9 cellular contexts compared by ENCODE assay signal in the genomic region with DNA sequence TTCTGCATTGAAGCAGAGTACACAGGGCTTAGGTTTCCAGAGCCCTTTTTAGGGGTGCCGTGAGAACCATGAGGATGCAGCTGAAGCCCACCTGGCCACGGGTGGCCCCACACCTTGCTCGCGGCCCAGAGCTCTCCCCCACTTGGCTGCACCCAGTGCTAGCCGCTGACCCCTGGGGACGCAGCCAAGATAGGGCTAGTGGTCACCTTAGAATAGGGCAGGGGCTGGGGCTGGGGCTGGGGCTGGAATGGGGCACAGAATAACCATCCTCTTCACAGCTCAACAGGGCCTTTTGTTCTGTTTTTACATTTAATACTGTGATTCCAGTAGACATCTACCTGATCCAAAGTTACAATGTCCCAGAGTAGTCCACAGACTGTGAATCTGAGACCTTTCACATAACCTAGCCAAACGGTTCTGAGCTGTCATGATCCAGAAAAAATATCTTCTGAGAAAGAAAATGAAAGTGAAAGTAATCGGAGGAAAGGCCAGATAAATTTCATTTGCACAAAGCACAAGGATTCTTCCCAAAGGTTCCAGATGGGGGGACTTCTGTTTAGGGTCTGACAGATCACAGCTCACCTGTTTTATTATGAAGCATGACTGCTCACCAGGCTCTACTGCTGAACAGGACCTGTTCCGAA.
DNase-seq lines count a peak whose midpoint lies in the region; ATAC-seq and TF ChIP-seq lines count a peak whose summit lies in the region.
"Had no signal": no experiment of that assay in that cellular context is flagged by ENCODE, and none has a peak within 500 bp of the region (broad histone marks: within the 10 kb centered on the region; RNA-seq: fewer than 3 reads in every experiment).

No MANE protein-coding gene starts in this region.

- peak; percentile 65 for ATAC-seq in Panc1
- ATAC-seq in heart right ventricle = peak in 3 of 8 donors; percentile 28 to 37 (median 30)

- intact Hi-C loops in activated CD4-positive, alpha-beta T cell treated with anti-CD3 and anti-CD28 coated beads, Interleukin-2, amount 10 ng/mL, durations not matched to agents 24 days and 14 days (cut with micrococcal nuclease) = no loop called here
- intact Hi-C loops in Panc1 (cut with micrococcal nuclease; ENCODE audit: unreplicated experiment) = no loop called here
- intact Hi-C loops in heart right ventricle (cut with DNase I) = no loop called here
- intact Hi-C loops in stomach (cut with DNase I; ENCODE audit: low total_unique reads) = no loop called here

- 77 to 81% methylated on average over 9 of the region's 9 CpGs for WGBS in heart right ventricle, 2 donors
- WGBS in stomach, 5 donors = 71 to 76% (median 74%) methylated on average over 9 of the region's 9 CpGs

- POLR2A ChIA-PET in Panc1 (lab: Charles Lee) = no interaction called here

- no peaks in the 10 kb centered on the region for H3K36me3 ChIP-seq in Panc1 (ENCODE audit: control insufficient read depth, insufficient read depth, low read length)
- no peaks in the 10 kb centered on the region for H3K36me3 ChIP-seq in heart right ventricle
- H3K36me3 ChIP-seq in stomach = no peaks in the 10 kb centered on the region

- in situ Hi-C loops in Panc1 (cut with HindIII; ENCODE audit: low pct_unique_long_range_greater_than_20kb, low sequenced_read_pairs) = no loop called here

- BruUV-seq in Panc1 (replicated peaks; lab: Mats Ljungman, UMichigan) = no TSS peak

- CTCF ChIA-PET in Panc1 (lab: Charles Lee) = no interaction called here

- no peaks in the 10 kb centered on the region for H3K36me3 Mint-ChIP-seq in activated CD4-positive, alpha-beta T cell treated with anti-CD3 and anti-CD28 coated beads, Interleukin-2, amount 10 ng/mL, durations not matched to agents 24 days and 14 days (ENCODE audit: low read depth)
- H3K36me3 Mint-ChIP-seq in endothelial cell (ENCODE audit: low read depth, unreplicated experiment) = no peaks in the 10 kb centered on the region

- no peak for TF ChIP-seq POLR2A in stomach (IDR thresholded peaks at IDR 0.05)

- H3K9me3 Mint-ChIP-seq in activated CD4-positive, alpha-beta T cell treated with anti-CD3 and anti-CD28 coated beads, Interleukin-2, amount 10 ng/mL, durations not matched to agents 24 days and 14 days = peaks cover 5% of the 10 kb centered on the region
- H3K9me3 Mint-ChIP-seq in endothelial cell (ENCODE audit: unreplicated experiment) = no peaks in the 10 kb centered on the region

- no peaks in the 10 kb centered on the region for H3K27me3 Mint-ChIP-seq in activated CD4-positive, alpha-beta T cell treated with anti-CD3 and anti-CD28 coated beads, Interleukin-2, amount 10 ng/mL, durations not matched to agents 24 days and 14 days
- no peaks in the 10 kb centered on the region for H3K27me3 Mint-ChIP-seq in endothelial cell (ENCODE audit: unreplicated experiment)

- H3K4me1 ChIP-seq in Panc1 (ENCODE audit: control insufficient read depth, insufficient read depth, low read length) (peaks cover 3% of the 10 kb centered on the region; the same call in 1 of the 2 replicates), heart right ventricle (peaks cover 0 to 9% (median 0%) of the 10 kb centered on the region in 9 donors), stomach (peaks cover 0 to 12% (median 7%) of the 10 kb centered on the region in 4 donors)

- peaks cover 7% of the 10 kb centered on the region for H3K4me1 Mint-ChIP-seq in activated CD4-positive, alpha-beta T cell treated with anti-CD3 and anti-CD28 coated beads, Interleukin-2, amount 10 ng/mL, durations not matched to agents 24 days and 14 days
- H3K4me1 Mint-ChIP-seq in endothelial cell (ENCODE audit: unreplicated experiment) = no peaks in the 10 kb centered on the region

- peak overlapping the region; percentile 45 for H3K27ac Mint-ChIP-seq in activated CD4-positive, alpha-beta T cell treated with anti-CD3 and anti-CD28 coated beads, Interleukin-2, amount 10 ng/mL, durations not matched to agents 24 days and 14 days
- no peak overlapping the region for H3K27ac Mint-ChIP-seq in endothelial cell (ENCODE audit: unreplicated experiment)

- no peak for TF ChIP-seq EP300 in stomach (IDR thresholded peaks at IDR 0.05)

- H3K4me3 Mint-ChIP-seq in activated CD4-positive, alpha-beta T cell treated with anti-CD3 and anti-CD28 coated beads, Interleukin-2, amount 10 ng/mL, durations not matched to agents 24 days and 14 days = peak overlapping the region; percentile 42
- H3K4me3 Mint-ChIP-seq in endothelial cell (ENCODE audit: unreplicated experiment) = no peak overlapping the region

- H3K27me3 ChIP-seq in Panc1 (ENCODE audit: control insufficient read depth, insufficient read depth, low read length) (no peaks in the 10 kb centered on the region), heart right ventricle (peaks cover 0 to 5% (median 0%) of the 10 kb centered on the region in 7 donors), stomach (no peaks in the 10 kb centered on the region)

- TF ChIP-seq CTCF in Panc1 (IDR thresholded peaks at IDR 0.05) (no peak), heart right ventricle (IDR thresholded peaks at IDR 0.05) (no peak), stomach (IDR thresholded peaks at IDR 0.05) (no peak), endothelial cell (IDR thresholded peaks at IDR 0.05; ENCODE audit: unreplicated experiment) (no peak)

- H3K4me3 ChIP-seq in Panc1 (ENCODE audit: low read depth in 2 of 2, low read length in 2 of 2) (peak overlapping the region; percentile 18 to 38), heart right ventricle (peak overlapping the region in 7 of 10 donors; percentile 1 to 43 (median 27)), stomach (peak overlapping the region; percentile 13 to 29 (median 18))

- DNase-seq in activated CD4-positive, alpha-beta T cell treated with anti-CD3 and anti-CD28 coated beads, Interleukin-2, amount 10 ng/mL, durations not matched to agents 24 days and 14 days = no peak
- DNase-seq in activated CD4-positive, alpha-beta T cell treated with anti-CD3 and anti-CD28 coated beads, Interleukin-2, amount 50 U/mL, for 48 hours = no peak
- no peak for DNase-seq in Panc1 (ENCODE audit: low read depth, low spot score)
- no peak for DNase-seq in heart right ventricle
- DNase-seq in stomach = no peak
- no peak for DNase-seq in stimulated activated CD4-positive, alpha-beta T cell treated with anti-CD3 and anti-CD28 coated beads, Interleukin-15, amount 100 ng/mL, for 24 hours
- DNase-seq in endothelial cell (ENCODE audit: low spot score) = no peak
- no peak for DNase-seq in activated CD4-positive, CD25-positive, alpha-beta regulatory T cell treated with anti-CD3 and anti-CD28 coated beads, Interleukin-2, amount 50 U/mL, for 72 hours
- DNase-seq: kidney glomerular epithelial cell had no signal

- H3K27ac ChIP-seq in Panc1 (ENCODE audit: low read length) (0 out of 2 replicates have a peak overlapping the region, but pooled peaks have one; percentile 18), heart right ventricle (no peak overlapping the region), stomach (peak overlapping the region in 1 of 5 donors; percentile 23)

- H3K9me3 ChIP-seq in Panc1 (ENCODE audit: control insufficient read depth, insufficient read depth, low read depth, low read length) = no peaks in the 10 kb centered on the region
- H3K9me3 ChIP-seq in heart right ventricle = no peaks in the 10 kb centered on the region
- H3K9me3 ChIP-seq in stomach = no peaks in the 10 kb centered on the region
